In the genomic region with DNA sequence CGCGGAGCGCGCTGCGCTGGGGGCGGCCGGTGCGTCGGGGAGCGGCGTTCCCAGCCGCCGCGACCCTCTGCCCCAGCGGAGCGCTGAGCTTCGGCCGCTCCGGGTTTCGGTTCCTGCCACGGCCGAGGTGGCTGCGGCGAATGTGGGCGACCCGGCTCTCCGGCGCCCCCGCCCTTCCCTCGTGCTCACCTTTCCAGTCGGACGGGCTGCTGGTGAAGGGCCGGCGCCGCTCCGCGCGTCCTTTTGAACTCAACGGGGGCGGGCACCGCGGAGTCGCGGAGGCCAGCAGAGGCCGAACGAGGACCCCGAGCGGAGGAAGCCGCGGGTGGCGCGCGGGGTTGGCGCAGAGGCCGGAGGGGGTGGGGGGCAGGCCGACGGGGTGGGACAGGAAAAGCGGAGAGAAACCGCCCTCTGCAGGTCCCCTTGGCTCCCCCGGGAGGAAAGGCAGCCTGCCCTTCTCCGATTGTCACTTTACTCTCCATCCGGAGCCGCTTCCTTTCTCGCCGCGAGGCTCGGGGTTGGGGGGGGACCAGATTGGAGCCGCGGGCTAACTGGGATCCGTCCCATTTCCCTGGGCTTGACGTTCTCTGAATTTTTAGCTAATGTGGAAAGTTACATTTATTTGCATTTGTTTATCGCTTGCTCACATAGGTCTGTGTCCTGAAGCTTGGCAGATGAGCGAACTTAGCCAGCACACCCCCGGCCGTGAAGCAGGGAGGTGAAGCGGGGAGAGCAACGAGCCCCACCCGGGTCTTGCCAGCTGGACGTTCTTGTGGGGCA, we compare ENCODE assay signal across 1 cellular context.
A peak's percentile ranks its signal among the peaks of the same experiment; 100 is the strongest.
TF ChIP-seq lines count a peak whose summit lies in the region.

A gene with protein sequence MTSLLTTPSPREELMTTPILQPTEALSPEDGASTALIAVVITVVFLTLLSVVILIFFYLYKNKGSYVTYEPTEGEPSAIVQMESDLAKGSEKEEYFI (minus strand): TSS at position 349 of the 780 bp plus-strand sequence. CDS start 1,137 bp downstream, outside the sequence.

TF ChIP-seq in GM12878, 131 proteins besides CTCF, POLR2A, EP300 and RAD21:
- TF ChIP-seq IKZF1 (conservative IDR thresholded peaks at IDR 0.05) (peak; percentile 81), GATAD2B (conservative IDR thresholded peaks at IDR 0.05; ENCODE audit: low read depth) (no peak), PAX5 (IDR thresholded peaks at IDR 0.05; ENCODE audit: borderline replicate concordance, low read depth, low read length) (0 out of 2 replicates have a peak, but pooled peaks have one; percentile 33), SMARCA5 (IDR thresholded peaks at IDR 0.05) (no peak), CEBPB (IDR thresholded peaks at IDR 0.05; ENCODE audit: borderline replicate concordance in 1 of 2, low read depth in 2 of 2, low read length in 2 of 2) (no peak), ZNF217 (IDR thresholded peaks at IDR 0.05) (no peak), RUNX3 (IDR thresholded peaks at IDR 0.05; ENCODE audit: low read length) (peak; percentile 62), MYC (IDR thresholded peaks at IDR 0.05; ENCODE audit: insufficient read depth, insufficient read length, insufficient replicate concordance, low read length, severe bottlenecking) (peak; percentile 24), MXI1 (IDR thresholded peaks at IDR 0.05; ENCODE audit: low read depth, low read length) (no peak), IKZF2 (IDR thresholded peaks at IDR 0.05) (0 out of 4 replicates have a peak, but pooled peaks of 1 of the 2 experiments have one; percentile 20), EGR1 (IDR thresholded peaks at IDR 0.05; ENCODE audit: borderline replicate concordance in 1 of 2, low read depth in 2 of 2, low read length in 2 of 2) (peak in 1 of 2 experiments; percentile 74; a peak in 1 of 3 replicates), DPF2 (IDR thresholded peaks at IDR 0.05) (peak; percentile 88), SPI1 (IDR thresholded peaks at IDR 0.05; ENCODE audit: borderline replicate concordance, insufficient read depth, low read depth, low read length) (peak; percentile 72), LARP7 (IDR thresholded peaks at IDR 0.05) (no peak), NR2F1 (conservative IDR thresholded peaks at IDR 0.05) (no peak), BHLHE40 (IDR thresholded peaks at IDR 0.05; ENCODE audit: borderline replicate concordance in 1 of 2, low read depth in 2 of 2, low read length in 1 of 2) (peak; percentile 71 to 91; a peak in 3 of 4 replicates), BACH1 (IDR thresholded peaks at IDR 0.05; ENCODE audit: borderline replicate concordance) (peak; percentile 41; the same call in 1 of the 2 replicates), JUND (IDR thresholded peaks at IDR 0.05; ENCODE audit: low read depth, low read length) (no peak)
- TF ChIP-seq, protein P1, sequence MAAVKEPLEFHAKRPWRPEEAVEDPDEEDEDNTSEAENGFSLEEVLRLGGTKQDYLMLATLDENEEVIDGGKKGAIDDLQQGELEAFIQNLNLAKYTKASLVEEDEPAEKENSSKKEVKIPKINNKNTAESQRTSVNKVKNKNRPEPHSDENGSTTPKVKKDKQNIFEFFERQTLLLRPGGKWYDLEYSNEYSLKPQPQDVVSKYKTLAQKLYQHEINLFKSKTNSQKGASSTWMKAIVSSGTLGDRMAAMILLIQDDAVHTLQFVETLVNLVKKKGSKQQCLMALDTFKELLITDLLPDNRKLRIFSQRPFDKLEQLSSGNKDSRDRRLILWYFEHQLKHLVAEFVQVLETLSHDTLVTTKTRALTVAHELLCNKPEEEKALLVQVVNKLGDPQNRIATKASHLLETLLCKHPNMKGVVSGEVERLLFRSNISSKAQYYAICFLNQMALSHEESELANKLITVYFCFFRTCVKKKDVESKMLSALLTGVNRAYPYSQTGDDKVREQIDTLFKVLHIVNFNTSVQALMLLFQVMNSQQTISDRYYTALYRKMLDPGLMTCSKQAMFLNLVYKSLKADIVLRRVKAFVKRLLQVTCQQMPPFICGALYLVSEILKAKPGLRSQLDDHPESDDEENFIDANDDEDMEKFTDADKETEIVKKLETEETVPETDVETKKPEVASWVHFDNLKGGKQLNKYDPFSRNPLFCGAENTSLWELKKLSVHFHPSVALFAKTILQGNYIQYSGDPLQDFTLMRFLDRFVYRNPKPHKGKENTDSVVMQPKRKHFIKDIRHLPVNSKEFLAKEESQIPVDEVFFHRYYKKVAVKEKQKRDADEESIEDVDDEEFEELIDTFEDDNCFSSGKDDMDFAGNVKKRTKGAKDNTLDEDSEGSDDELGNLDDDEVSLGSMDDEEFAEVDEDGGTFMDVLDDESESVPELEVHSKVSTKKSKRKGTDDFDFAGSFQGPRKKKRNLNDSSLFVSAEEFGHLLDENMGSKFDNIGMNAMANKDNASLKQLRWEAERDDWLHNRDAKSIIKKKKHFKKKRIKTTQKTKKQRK (IDR thresholded peaks at IDR 0.05; ENCODE audit: low read depth, low read length), result no peak
- TF ChIP-seq, protein P2, sequence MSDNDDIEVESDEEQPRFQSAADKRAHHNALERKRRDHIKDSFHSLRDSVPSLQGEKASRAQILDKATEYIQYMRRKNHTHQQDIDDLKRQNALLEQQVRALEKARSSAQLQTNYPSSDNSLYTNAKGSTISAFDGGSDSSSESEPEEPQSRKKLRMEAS (IDR thresholded peaks at IDR 0.05; ENCODE audit: low read depth, low read length), result peak; percentile 29; the same call in 1 of the 2 replicates
- TF ChIP-seq, protein P3, sequence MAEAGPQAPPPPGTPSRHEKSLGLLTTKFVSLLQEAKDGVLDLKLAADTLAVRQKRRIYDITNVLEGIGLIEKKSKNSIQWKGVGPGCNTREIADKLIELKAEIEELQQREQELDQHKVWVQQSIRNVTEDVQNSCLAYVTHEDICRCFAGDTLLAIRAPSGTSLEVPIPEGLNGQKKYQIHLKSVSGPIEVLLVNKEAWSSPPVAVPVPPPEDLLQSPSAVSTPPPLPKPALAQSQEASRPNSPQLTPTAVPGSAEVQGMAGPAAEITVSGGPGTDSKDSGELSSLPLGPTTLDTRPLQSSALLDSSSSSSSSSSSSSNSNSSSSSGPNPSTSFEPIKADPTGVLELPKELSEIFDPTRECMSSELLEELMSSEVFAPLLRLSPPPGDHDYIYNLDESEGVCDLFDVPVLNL (IDR thresholded peaks at IDR 0.05; ENCODE audit: low read depth, low read length), result peak; percentile 40; the same call in 1 of the 2 replicates
